20 cellular contexts compared by ENCODE assay signal in genomic region chr3:15932348-15933300, GRCh38.
DNase-seq lines count a peak whose midpoint lies in the region; ATAC-seq, FAIRE-seq and TF ChIP-seq lines count a peak whose summit lies in the region.
"Had no signal": no experiment of that assay in that cellular context is flagged by ENCODE, and none has a peak within 500 bp of the region (broad histone marks: within the 10 kb centered on the region; RNA-seq: fewer than 3 reads in every experiment).

No MANE protein-coding gene starts in this region.

- H3K4me1 ChIP-seq in HepG2 (ENCODE audit: insufficient read depth, low read length) (no peaks in the 10 kb centered on the region), right lobe of liver (no peaks in the 10 kb centered on the region), sigmoid colon (peaks cover 0 to 13% (median 0%) of the 10 kb centered on the region in 4 donors)
- H3K4me1 ChIP-seq: Caco-2, Peyer's patch had no signal

- peak overlapping the region; percentile 43 for H3K27ac Mint-ChIP-seq in neural crest cell (ENCODE audit: unreplicated experiment)
- H3K27ac Mint-ChIP-seq: activated naive CD4-positive, alpha-beta T cell treated with anti-CD3 and anti-CD28 coated beads, Interleukin-2, amount 10 ng/mL, durations not matched to agents 7 days and 5 days; endodermal cell; T-helper 1 cell treated with Interleukin-12 subunit alpha and Interleukin-12 subunit beta and Interleukin-4 antibody, amounts not matched to agents 30 μg/mL and 1 μg/mL, for 36 hours had no signal

- H3K9me3 ChIP-seq in HepG2 (ENCODE audit: low read length) (no peaks in the 10 kb centered on the region), right lobe of liver (no peaks in the 10 kb centered on the region), sigmoid colon (no peaks in the 10 kb centered on the region)
- H3K9me3 ChIP-seq: body of pancreas, Caco-2, Peyer's patch had no signal

- intact Hi-C loops in HepG2 (cut with micrococcal nuclease; ENCODE audit: unreplicated experiment) (no loop called here), right lobe of liver (cut with DNase I) (no loop called here), sigmoid colon (cut with DNase I) (no loop called here)

- H3K4me1 Mint-ChIP-seq in neural crest cell, result peaks cover 58% of the 10 kb centered on the region
- H3K4me1 Mint-ChIP-seq: activated naive CD4-positive, alpha-beta T cell treated with anti-CD3 and anti-CD28 coated beads, Interleukin-2, amount 10 ng/mL, durations not matched to agents 7 days and 5 days had no signal

- H3K27me3 ChIP-seq in HepG2 (ENCODE audit: control insufficient read depth in 1 of 2, insufficient read depth in 2 of 2, low read length in 2 of 2), result no peaks in the 10 kb centered on the region
- no peaks in the 10 kb centered on the region for H3K27me3 ChIP-seq in right lobe of liver
- no peaks in the 10 kb centered on the region for H3K27me3 ChIP-seq in sigmoid colon
- H3K27me3 ChIP-seq: body of pancreas, Peyer's patch had no signal

- no peak overlapping the region for H3K4me2 ChIP-seq in HepG2 (ENCODE audit: low read depth, low read length)

- no peak for TF ChIP-seq RAD21 in HepG2 (CRISPR knock-in tag; IDR thresholded peaks at IDR 0.05)

- no peak for FAIRE-seq in HepG2 (lab: Jason Lieb, UNC)
- FAIRE-seq: GM18507, GM19239 had no signal

- no peak overlapping the region for H3K4me3 ChIP-seq in HepG2 (replicated peaks in 1 of 3; ENCODE audit: insufficient read depth in 1 of 3, low read depth in 2 of 3, low read length in 3 of 3)
- H3K4me3 ChIP-seq in right lobe of liver, result no peak overlapping the region
- no peak overlapping the region for H3K4me3 ChIP-seq in sigmoid colon
- H3K4me3 ChIP-seq: body of pancreas, Peyer's patch had no signal

- no peaks in the 10 kb centered on the region for H3K27me3 Mint-ChIP-seq in neural crest cell (ENCODE audit: low read depth)

- TF ChIP-seq POLR2A in HepG2 (IDR thresholded peaks at IDR 0.05; ENCODE audit: insufficient read depth in 1 of 2, low read depth in 2 of 2, low read length in 2 of 2) (no peak), right lobe of liver (IDR thresholded peaks at IDR 0.05) (no peak), sigmoid colon (IDR thresholded peaks at IDR 0.05) (no peak)

- TF ChIP-seq CTCF in HepG2 (CRISPR knock-in tag; IDR thresholded peaks at IDR 0.05), result no peak
- TF ChIP-seq CTCF in right lobe of liver (IDR thresholded peaks at IDR 0.05), result no peak
- no peak for TF ChIP-seq CTCF in neural crest cell (conservative IDR thresholded peaks at IDR 0.05)
- no peak for TF ChIP-seq CTCF in sigmoid colon (IDR thresholded peaks at IDR 0.05)

- BruUV-seq in HepG2 (replicated peaks; lab: Mats Ljungman, UMichigan), result no TSS peak

- POLR2A ChIA-PET in HepG2 (lab: Yijun Ruan, JAX), result no interaction called here

- no peaks in the 10 kb centered on the region for H4K20me1 ChIP-seq in HepG2 (ENCODE audit: insufficient read depth, low read length)

- no peaks in the 10 kb centered on the region for H3K9me3 Mint-ChIP-seq in neural crest cell
- H3K9me3 Mint-ChIP-seq: activated naive CD4-positive, alpha-beta T cell treated with anti-CD3 and anti-CD28 coated beads, Interleukin-2, amount 10 ng/mL, durations not matched to agents 7 days and 5 days; endodermal cell; T-helper 1 cell treated with Interleukin-12 subunit alpha and Interleukin-12 subunit beta and Interleukin-4 antibody, amounts not matched to agents 30 μg/mL and 1 μg/mL, for 36 hours had no signal

- peak overlapping the region; percentile 33 for H3K4me3 Mint-ChIP-seq in neural crest cell
- H3K4me3 Mint-ChIP-seq: activated naive CD4-positive, alpha-beta T cell treated with anti-CD3 and anti-CD28 coated beads, Interleukin-2, amount 10 ng/mL, durations not matched to agents 7 days and 5 days; endodermal cell; T-helper 1 cell treated with Interleukin-12 subunit alpha and Interleukin-12 subunit beta and Interleukin-4 antibody, amounts not matched to agents 30 μg/mL and 1 μg/mL, for 36 hours had no signal

- H3K36me3 ChIP-seq in HepG2 (replicated peaks in 1 of 2; ENCODE audit: control insufficient read depth in 1 of 2, insufficient read depth in 2 of 2, low read length in 2 of 2) (no peaks in the 10 kb centered on the region), right lobe of liver (no peaks in the 10 kb centered on the region), sigmoid colon (no peaks in the 10 kb centered on the region)
- H3K36me3 ChIP-seq: Peyer's patch had no signal

- H3K9ac ChIP-seq in HepG2 (ENCODE audit: insufficient read depth, low read depth, low read length), result no peak overlapping the region

- ATAC-seq in HepG2, result no peak
- no peak for ATAC-seq in right lobe of liver
- no peak for ATAC-seq in GM19023 (IDR thresholded peaks at IDR 0.05; ENCODE audit: unreplicated experiment)
- no peak for ATAC-seq in GM21717 (IDR thresholded peaks at IDR 0.05; ENCODE audit: unreplicated experiment)
- ATAC-seq: body of pancreas had no signal

- CTCF ChIA-PET in HepG2 (lab: Yijun Ruan, JAX; ENCODE audit: low intra/inter-chr PET ratio, low total read pairs), result no interaction called here

- WGBS in HepG2 (ENCODE audit: low lambda C conversion rate), result 12% methylated on average over 7 of the region's 7 CpGs
- WGBS in right lobe of liver (ENCODE audit: insufficient coverage, low coverage, low lambda C conversion rate, missing lambda C conversion rate), result 44% methylated on average over 7 of the region's 7 CpGs
- 52 to 64% methylated on average over 7 of the region's 7 CpGs for WGBS in sigmoid colon, 2 donors

- no peaks in the 10 kb centered on the region for H3K36me3 Mint-ChIP-seq in neural crest cell (ENCODE audit: low read depth)
- H3K36me3 Mint-ChIP-seq: activated naive CD4-positive, alpha-beta T cell treated with anti-CD3 and anti-CD28 coated beads, Interleukin-2, amount 10 ng/mL, durations not matched to agents 7 days and 5 days had no signal

- H3K79me2 ChIP-seq in HepG2 (ENCODE audit: insufficient read depth, low read length), result no peaks in the 10 kb centered on the region

- no peak overlapping the region for H2AFZ ChIP-seq in HepG2 (ENCODE audit: low read length)

- in situ Hi-C loops in HepG2 (cut with HindIII; ENCODE audit: extremely low pct_ligation_motif_present, low pct_unique_long_range_greater_than_20kb), result no loop called here

- no peak for TF ChIP-seq EP300 in HepG2 (IDR thresholded peaks at IDR 0.05; ENCODE audit: low read depth in 2 of 2, low read length in 2 of 2)
- no peak for TF ChIP-seq EP300 in HepG2 (CRISPR knock-in tag; IDR thresholded peaks at IDR 0.05; ENCODE audit: borderline replicate concordance)
- TF ChIP-seq EP300 in sigmoid colon (IDR thresholded peaks at IDR 0.05), result no peak

- H3K27ac ChIP-seq in HepG2 (ENCODE audit: extremely low read length, insufficient read depth, low read length) (no peak overlapping the region), right lobe of liver (no peak overlapping the region), sigmoid colon (peak overlapping the region in 1 of 4 donors; percentile 3)
- H3K27ac ChIP-seq: body of pancreas, HL-60, Peyer's patch had no signal

- DNase-seq in HepG2 (ENCODE audit: low spot score), result no peak
- no peak for DNase-seq in right lobe of liver
- DNase-seq in fibroblast of peridontal ligament (ENCODE audit: extremely low read depth), result peak; percentile 73
- no peak for DNase-seq in neural crest cell (ENCODE audit: low read depth, low spot score)
- DNase-seq in activated CD4-positive, alpha-beta T cell treated with anti-CD3 and anti-CD28 coated beads, Interleukin-2, amount 50 U/mL, for 48 hours, result no peak
- DNase-seq in sigmoid colon, result no peak
- DNase-seq: activated CD4-positive, alpha-beta T cell treated with anti-CD3 and anti-CD28 coated beads for 48 hours; activated naive CD4-positive, alpha-beta T cell treated with anti-CD3 and anti-CD28 coated beads, Interleukin-2, amount 10 ng/mL, durations not matched to agents 7 days and 5 days; body of pancreas; Caco-2; endodermal cell; NCI-H187; NCI-H748 treated with DMSO at 0.1 percent for 48 hours; Peyer's patch had no signal

TF ChIP-seq in HepG2, 621 proteins besides CTCF, POLR2A, EP300 and RAD21:
- TF ChIP-seq FOXK2 (IDR thresholded peaks at IDR 0.05) (no peak), MAFK (conservative IDR thresholded peaks at IDR 0.05 in 1 of 2, IDR thresholded peaks at IDR 0.05 in 1 of 2; ENCODE audit: low read length in 2 of 2) (peak; percentile 9 to 22; a peak in 1 of 4 replicates)
